37 cellular contexts compared by ENCODE assay signal in genomic region chr13:29422015-29422414, GRCh38.
"Had no signal": no experiment of that assay in that cellular context is flagged by ENCODE, and none has a peak within 500 bp of the region (broad histone marks: within the 10 kb centered on the region; RNA-seq: fewer than 3 reads in every experiment).

No MANE protein-coding gene starts in this region.

- DNase-seq: activated effector memory CD4-positive, alpha-beta T cell treated with anti-CD3 and anti-CD28 coated beads, Interleukin-2, amount 50 U/mL, for 16 hours; activated effector memory CD4-positive, alpha-beta T cell treated with Interleukin-2 at 50 U/mL for 16 hours; activated gamma-delta T cell; activated gamma-delta T cell treated with Interleukin-2 at 50 U/mL for 16 hours; activated naive CD4-positive, alpha-beta T cell; activated naive CD4-positive, alpha-beta T cell treated with anti-CD3 and anti-CD28 coated beads for 36 hours; activated naive CD4-positive, alpha-beta T cell treated with anti-CD3 and anti-CD28 coated beads, Interleukin-2, amount 10 ng/mL, durations not matched to agents 7 days and 5 days; activated naive CD4-positive, alpha-beta T cell treated with anti-CD3 and anti-CD28 coated beads, Interleukin-2, amount 50 U/mL, for 16 hours; activated naive CD4-positive, alpha-beta T cell treated with Interleukin-2 at 50 U/mL for 16 hours; activated naive CD8-positive, alpha-beta T cell treated with anti-CD3 and anti-CD28 coated beads for 36 hours; activated naive CD8-positive, alpha-beta T cell treated with anti-CD3 and anti-CD28 coated beads, Interleukin-2, amount 10 ng/mL, durations not matched to agents 7 days and 5 days; activated naive CD8-positive, alpha-beta T cell treated with anti-CD3 and anti-CD28 coated beads, Interleukin-2, amount 50 U/mL, for 24 hours; activated T-cell treated with anti-CD3 and anti-CD28 coated beads, Interleukin-2, amount 50 U/mL, for 24 hours; activated T-cell treated with anti-CD3 and anti-CD28 coated beads, Interleukin-2, amount 50 U/mL, for 4 hours; activated T-cell treated with anti-CD3 and anti-CD28 coated beads, Interleukin-2, amount 50 U/mL, for 48 hours; activated T-cell treated with anti-CD3 and anti-CD28 coated beads, Interleukin-2, amount 50 U/mL, for 72 hours; adrenal gland; amniotic stem cell; amygdala; anterior cingulate cortex; aorta; body of pancreas; brain microvascular endothelial cell; caudate nucleus; central memory CD4-positive, alpha-beta T cell; cerebellar nuclear complex had no signal

- H3K4me3 ChIP-seq: adrenal gland, ascending aorta, body of pancreas, breast epithelium, cardiac muscle cell had no signal

- H3K9me3 Mint-ChIP-seq: activated naive CD4-positive, alpha-beta T cell treated with anti-CD3 and anti-CD28 coated beads for 36 hours; activated naive CD4-positive, alpha-beta T cell treated with anti-CD3 and anti-CD28 coated beads, Interleukin-2, amount 10 ng/mL, durations not matched to agents 7 days and 5 days; activated naive CD4-positive, alpha-beta T cell treated with anti-CD3 and anti-CD28 coated beads, Interleukin-2, amount 50 U/mL, for 24 hours; activated naive CD4-positive, alpha-beta T cell treated with anti-CD3 and anti-CD28 coated beads, Interleukin-2, amount 50 U/mL, for 72 hours; activated naive CD8-positive, alpha-beta T cell treated with anti-CD3 and anti-CD28 coated beads for 36 hours; activated naive CD8-positive, alpha-beta T cell treated with anti-CD3 and anti-CD28 coated beads, Interleukin-2, amount 10 ng/mL, durations not matched to agents 7 days and 5 days; activated naive CD8-positive, alpha-beta T cell treated with anti-CD3 and anti-CD28 coated beads, Interleukin-2, amount 50 U/mL, for 24 hours; activated T-cell treated with anti-CD3 and anti-CD28 coated beads, Interleukin-2, amount 50 U/mL, for 24 hours; activated T-cell treated with anti-CD3 and anti-CD28 coated beads, Interleukin-2, amount 50 U/mL, for 4 hours; activated T-cell treated with anti-CD3 and anti-CD28 coated beads, Interleukin-2, amount 50 U/mL, for 72 hours; activated T-helper 1 cell treated with anti-CD3 and anti-CD28 coated beads, Interleukin-12 subunit alpha, Interleukin-12 subunit beta, Interleukin-2, Interleukin-4 antibody, amounts not matched to agents 30 ng/mL and 10 ng/mL and 1 ng/mL, durations not matched to agents 14 hours and 24 hours and 36 hours; activated T-helper 17 cell treated with anti-CD3 and anti-CD28 coated beads, Interleukin-2, amount 50 U/mL, for 72 hours; activated T-helper 2 cell treated with anti-CD3 and anti-CD28 coated beads, Interferon-gamma antibody, Interleukin-2, Interleukin-4, amounts not matched to agents 10 μg/mL and 5 μg/mL and 100 μg/mL, durations not matched to agents 14 hours and 24 hours and 36 hours; brain; central memory CD8-positive, alpha-beta T cell had no signal

- H3K27me3 ChIP-seq: ascending aorta, body of pancreas, breast epithelium, cardiac muscle cell had no signal

- H3K27ac ChIP-seq: adrenal gland, ascending aorta, body of pancreas, brain microvascular endothelial cell, breast epithelium, cardiac muscle cell had no signal

- H3K27ac Mint-ChIP-seq: activated naive CD4-positive, alpha-beta T cell treated with anti-CD3 and anti-CD28 coated beads for 36 hours; activated naive CD4-positive, alpha-beta T cell treated with anti-CD3 and anti-CD28 coated beads, Interleukin-2, amount 10 ng/mL, durations not matched to agents 7 days and 5 days; activated naive CD4-positive, alpha-beta T cell treated with anti-CD3 and anti-CD28 coated beads, Interleukin-2, amount 50 U/mL, for 24 hours; activated naive CD4-positive, alpha-beta T cell treated with anti-CD3 and anti-CD28 coated beads, Interleukin-2, amount 50 U/mL, for 72 hours; activated naive CD8-positive, alpha-beta T cell; activated naive CD8-positive, alpha-beta T cell treated with anti-CD3 and anti-CD28 coated beads for 36 hours; activated naive CD8-positive, alpha-beta T cell treated with anti-CD3 and anti-CD28 coated beads, Interleukin-2, amount 10 ng/mL, durations not matched to agents 7 days and 5 days; activated naive CD8-positive, alpha-beta T cell treated with anti-CD3 and anti-CD28 coated beads, Interleukin-2, amount 50 U/mL, for 24 hours; activated T-cell treated with anti-CD3 and anti-CD28 coated beads, Interleukin-2, amount 50 U/mL, for 24 hours; activated T-cell treated with anti-CD3 and anti-CD28 coated beads, Interleukin-2, amount 50 U/mL, for 72 hours; activated T-helper 1 cell treated with anti-CD3 and anti-CD28 coated beads, Interleukin-12 subunit alpha, Interleukin-12 subunit beta, Interleukin-2, Interleukin-4 antibody, amounts not matched to agents 30 ng/mL and 10 ng/mL and 1 ng/mL, durations not matched to agents 14 hours and 24 hours and 36 hours; activated T-helper 17 cell treated with anti-CD3 and anti-CD28 coated beads, Interleukin-2, amount 50 U/mL, for 72 hours; activated T-helper 2 cell treated with anti-CD3 and anti-CD28 coated beads, Interferon-gamma antibody, Interleukin-2, Interleukin-4, amounts not matched to agents 10 μg/mL and 5 μg/mL and 100 μg/mL, durations not matched to agents 14 hours and 24 hours and 36 hours; brain had no signal

- ATAC-seq: activated naive CD4-positive, alpha-beta T cell treated with anti-CD3 and anti-CD28 coated beads, Interleukin-2, amount 50 U/mL, for 72 hours; activated naive CD8-positive, alpha-beta T cell treated with anti-CD3 and anti-CD28 coated beads, Interleukin-2, amount 50 U/mL, for 24 hours; activated T-cell treated with anti-CD3 and anti-CD28 coated beads, Interleukin-2, amount 50 U/mL, for 4 hours; activated T-cell treated with anti-CD3 and anti-CD28 coated beads, Interleukin-2, amount 50 U/mL, for 72 hours; activated T-helper 17 cell treated with anti-CD3 and anti-CD28 coated beads, Interleukin-2, amount 50 U/mL, for 72 hours; body of pancreas had no signal

- H3K36me3 ChIP-seq: adrenal gland, ascending aorta, brain microvascular endothelial cell, breast epithelium, cardiac muscle cell had no signal

- H3K36me3 Mint-ChIP-seq: activated naive CD4-positive, alpha-beta T cell treated with anti-CD3 and anti-CD28 coated beads, Interleukin-2, amount 10 ng/mL, durations not matched to agents 7 days and 5 days; activated naive CD4-positive, alpha-beta T cell treated with anti-CD3 and anti-CD28 coated beads, Interleukin-2, amount 50 U/mL, for 24 hours; activated naive CD4-positive, alpha-beta T cell treated with anti-CD3 and anti-CD28 coated beads, Interleukin-2, amount 50 U/mL, for 72 hours; activated naive CD8-positive, alpha-beta T cell; activated naive CD8-positive, alpha-beta T cell treated with anti-CD3 and anti-CD28 coated beads for 36 hours; activated naive CD8-positive, alpha-beta T cell treated with anti-CD3 and anti-CD28 coated beads, Interleukin-2, amount 10 ng/mL, durations not matched to agents 7 days and 5 days; brain had no signal

- H3K4me1 Mint-ChIP-seq: activated naive CD4-positive, alpha-beta T cell treated with anti-CD3 and anti-CD28 coated beads, Interleukin-2, amount 10 ng/mL, durations not matched to agents 7 days and 5 days; activated naive CD4-positive, alpha-beta T cell treated with anti-CD3 and anti-CD28 coated beads, Interleukin-2, amount 50 U/mL, for 24 hours; activated naive CD8-positive, alpha-beta T cell treated with anti-CD3 and anti-CD28 coated beads for 36 hours; activated naive CD8-positive, alpha-beta T cell treated with anti-CD3 and anti-CD28 coated beads, Interleukin-2, amount 10 ng/mL, durations not matched to agents 7 days and 5 days; activated naive CD8-positive, alpha-beta T cell treated with anti-CD3 and anti-CD28 coated beads, Interleukin-2, amount 50 U/mL, for 24 hours; activated T-helper 17 cell treated with anti-CD3 and anti-CD28 coated beads, Interleukin-2, amount 50 U/mL, for 72 hours; brain; central memory CD8-positive, alpha-beta T cell had no signal

- H3K4me1 ChIP-seq: adrenal gland, ascending aorta, body of pancreas, breast epithelium had no signal

- H3K4me3 Mint-ChIP-seq: activated naive CD4-positive, alpha-beta T cell treated with anti-CD3 and anti-CD28 coated beads for 36 hours; activated naive CD4-positive, alpha-beta T cell treated with anti-CD3 and anti-CD28 coated beads, Interleukin-2, amount 10 ng/mL, durations not matched to agents 7 days and 5 days; activated naive CD4-positive, alpha-beta T cell treated with anti-CD3 and anti-CD28 coated beads, Interleukin-2, amount 50 U/mL, for 24 hours; activated naive CD8-positive, alpha-beta T cell; activated naive CD8-positive, alpha-beta T cell treated with anti-CD3 and anti-CD28 coated beads for 36 hours; activated naive CD8-positive, alpha-beta T cell treated with anti-CD3 and anti-CD28 coated beads, Interleukin-2, amount 10 ng/mL, durations not matched to agents 7 days and 5 days; activated naive CD8-positive, alpha-beta T cell treated with anti-CD3 and anti-CD28 coated beads, Interleukin-2, amount 50 U/mL, for 24 hours; activated T-cell treated with anti-CD3 and anti-CD28 coated beads, Interleukin-2, amount 50 U/mL, for 24 hours; activated T-cell treated with anti-CD3 and anti-CD28 coated beads, Interleukin-2, amount 50 U/mL, for 4 hours; activated T-cell treated with anti-CD3 and anti-CD28 coated beads, Interleukin-2, amount 50 U/mL, for 72 hours; activated T-helper 1 cell treated with anti-CD3 and anti-CD28 coated beads, Interleukin-12 subunit alpha, Interleukin-12 subunit beta, Interleukin-2, Interleukin-4 antibody, amounts not matched to agents 30 ng/mL and 10 ng/mL and 1 ng/mL, durations not matched to agents 14 hours and 24 hours and 36 hours; activated T-helper 17 cell treated with anti-CD3 and anti-CD28 coated beads, Interleukin-2, amount 50 U/mL, for 72 hours; brain; central memory CD8-positive, alpha-beta T cell had no signal

- H3K9me3 ChIP-seq: adrenal gland, ascending aorta, body of pancreas, breast epithelium had no signal
